8 cellular contexts compared by ENCODE assay signal in genomic region chr5:180330810-180331646, GRCh38. TPM values are rescaled to one million over a fixed set of nuclear protein-coding genes. Genes with fewer than 3 reads are reported as not detected.
A peak's percentile ranks its signal among the peaks of the same experiment; 100 is the strongest.
DNase-seq lines count a peak whose midpoint lies in the region; ATAC-seq, FAIRE-seq and TF ChIP-seq lines count a peak whose summit lies in the region.

No MANE protein-coding gene starts in this region.

- no peaks in the 10 kb centered on the region for H3K4me1 ChIP-seq in mammary epithelial cell (ENCODE audit: insufficient read depth, low read length)
- peaks cover 0 to 10% (median 2%) of the 10 kb centered on the region in 4 donors for H3K4me1 ChIP-seq in tibial nerve

- H3K36me3 ChIP-seq in mammary epithelial cell (ENCODE audit: insufficient read depth, low read length) (no peaks in the 10 kb centered on the region), tibial nerve (peaks cover 0 to 59% (median 0%) of the 10 kb centered on the region in 3 donors)

- 60% methylated on average over 14 of the region's 16 CpGs for WGBS in mammary epithelial cell (ENCODE audit: low coverage, missing lambda C conversion rate)
- WGBS in tibial nerve, 2 donors = 76 to 77% methylated on average over 16 of the region's 16 CpGs

- peak in 1 of 2 donors; percentile 85 for TF ChIP-seq EP300 in tibial nerve (IDR thresholded peaks at IDR 0.05)

- no peak for ATAC-seq in natural killer cell treated with Interleukin-12 subunit alpha and Interleukin-12 subunit beta and Interleukin-15 and Interleukin-18, amount 100 ng/mL, for 72 hours
- no peak for ATAC-seq in activated naive CD4-positive, alpha-beta T cell treated with anti-CD3 and anti-CD28 coated beads, Interleukin-2, amount 50 U/mL, for 72 hours

- peaks cover 0 to 12% of the 10 kb centered on the region in 2 donors for H3K27me3 Mint-ChIP-seq in natural killer cell treated with Interleukin-12 subunit alpha and Interleukin-12 subunit beta and Interleukin-15 and Interleukin-18, amount 100 ng/mL, for 72 hours

- CTCF ChIA-PET in mammary epithelial cell (lab: Charles Lee; ENCODE audit: low non-redundant PET) = no interaction called here

- in situ Hi-C loops in mammary epithelial cell (cut with MboI; ENCODE audit: low sequenced_read_pairs in 2 of 2) = no loop called here

- dilution Hi-C loops in mammary epithelial cell (cut with HindIII; ENCODE audit: low sequenced_read_pairs) = no loop called here

- H3K36me3 Mint-ChIP-seq in natural killer cell treated with Interleukin-12 subunit alpha and Interleukin-12 subunit beta and Interleukin-15 and Interleukin-18, amount 100 ng/mL, for 72 hours = no peaks in the 10 kb centered on the region
- H3K36me3 Mint-ChIP-seq in activated naive CD4-positive, alpha-beta T cell treated with anti-CD3 and anti-CD28 coated beads, Interleukin-2, amount 50 U/mL, for 72 hours = no peaks in the 10 kb centered on the region

- H3K27me3 ChIP-seq in mammary epithelial cell (ENCODE audit: insufficient read depth, low read length) (no peaks in the 10 kb centered on the region), tibial nerve (no peaks in the 10 kb centered on the region)

- H3K27ac Mint-ChIP-seq in natural killer cell treated with Interleukin-12 subunit alpha and Interleukin-12 subunit beta and Interleukin-15 and Interleukin-18, amount 100 ng/mL, for 72 hours = no peak overlapping the region
- H3K27ac Mint-ChIP-seq in activated naive CD4-positive, alpha-beta T cell treated with anti-CD3 and anti-CD28 coated beads, Interleukin-2, amount 50 U/mL, for 72 hours = no peak overlapping the region

- TF ChIP-seq CTCF in mammary epithelial cell (conservative IDR thresholded peaks at IDR 0.05 in 1 of 2, IDR thresholded peaks at IDR 0.05 in 1 of 2; ENCODE audit: extremely low read depth in 1 of 2, insufficient read depth in 1 of 2, low read depth in 1 of 2, low read length in 2 of 2) (no peak), tibial nerve (IDR thresholded peaks at IDR 0.05) (no peak)

- no peak overlapping the region for H3K4me3 Mint-ChIP-seq in natural killer cell treated with Interleukin-12 subunit alpha and Interleukin-12 subunit beta and Interleukin-15 and Interleukin-18, amount 100 ng/mL, for 72 hours

- no peak overlapping the region for H3K9ac ChIP-seq in mammary epithelial cell (ENCODE audit: insufficient read depth, low read length)

- peak; percentile 93 for FAIRE-seq in HTR-8/SVneo (lab: Jason Lieb, UNC)

- no TSS peak for BruUV-seq in mammary epithelial cell (replicated peaks; lab: Mats Ljungman, UMichigan)

- H2AFZ ChIP-seq in mammary epithelial cell (ENCODE audit: low read depth, low read length) = no peak overlapping the region

- peaks cover 0 to 3% of the 10 kb centered on the region in 2 donors for H3K4me1 Mint-ChIP-seq in natural killer cell treated with Interleukin-12 subunit alpha and Interleukin-12 subunit beta and Interleukin-15 and Interleukin-18, amount 100 ng/mL, for 72 hours (ENCODE audit: low read depth in 2 of 2)

- H3K27ac ChIP-seq in mammary epithelial cell (ENCODE audit: insufficient read depth, low read depth, low read length) (no peak overlapping the region), tibial nerve (peak overlapping the region in 2 of 4 donors; percentile 66 to 72)

- DNase-seq in HTR-8/SVneo (ENCODE audit: insufficient read length, low spot score) (peak; percentile 93), mammary epithelial cell (peak; percentile 53), kidney glomerular epithelial cell (lab: John Stamatoyannopoulos, UW) (peak; percentile 72), tibial nerve (ENCODE audit: low spot score in 2 of 2) (peak; percentile 60 to 81), HuH-7 (ENCODE audit: low spot score) (no peak), NAMALWA (ENCODE audit: low spot score) (no peak)
- DNase-seq in natural killer cell treated with Interleukin-12 subunit alpha and Interleukin-12 subunit beta and Interleukin-15 and Interleukin-18, amount 100 ng/mL, for 72 hours (ENCODE audit: low spot score) = no peak
- no peak for DNase-seq in activated naive CD4-positive, alpha-beta T cell treated with anti-CD3 and anti-CD28 coated beads, Interleukin-2, amount 50 U/mL, for 72 hours (ENCODE audit: low spot score in 2 of 2)

- H4K20me1 ChIP-seq in mammary epithelial cell (ENCODE audit: insufficient read depth, low read length) = no peaks in the 10 kb centered on the region

- H3K4me2 ChIP-seq in mammary epithelial cell (ENCODE audit: insufficient read depth, low read depth, low read length) = no peak overlapping the region

- H3K4me3 ChIP-seq in mammary epithelial cell (replicated peaks in 1 of 3; ENCODE audit: insufficient read depth in 1 of 3, low read depth in 2 of 3, low read length in 3 of 3) = no peak overlapping the region
- H3K4me3 ChIP-seq in tibial nerve = no peak overlapping the region

- H3K9me3 ChIP-seq in mammary epithelial cell (replicated peaks; ENCODE audit: insufficient read depth, low read length) (peaks cover 5% of the 10 kb centered on the region), tibial nerve (no peaks in the 10 kb centered on the region)

- H3K79me2 ChIP-seq in mammary epithelial cell (ENCODE audit: insufficient read depth, low read length) = no peaks in the 10 kb centered on the region

- intact Hi-C loops in mammary epithelial cell (cut with micrococcal nuclease) = no loop called here

- TF ChIP-seq POLR2A in tibial nerve (IDR thresholded peaks at IDR 0.05) = no peak

- no peaks in the 10 kb centered on the region for H3K9me3 Mint-ChIP-seq in natural killer cell treated with Interleukin-12 subunit alpha and Interleukin-12 subunit beta and Interleukin-15 and Interleukin-18, amount 100 ng/mL, for 72 hours
- H3K9me3 Mint-ChIP-seq in activated naive CD4-positive, alpha-beta T cell treated with anti-CD3 and anti-CD28 coated beads, Interleukin-2, amount 50 U/mL, for 72 hours = no peaks in the 10 kb centered on the region

RNA-seq across cellular contexts. Expression of gene GFPT2, which starts 22.1 kb away (rescaled TPM):
- total RNA-seq in mammary epithelial cell = under 1 TPM in 1 of 2 donors, not detected in 1; 0.83 TPM
- 0.15 TPM for polyA plus RNA-seq in mammary epithelial cell
- polyA minus RNA-seq in mammary epithelial cell = not detected
- total RNA-seq in tibial nerve = 10 to 100 TPM; 36.1 to 64.5 (median 49.2) TPM
- under 1 TPM in 1 of 2 donors, not detected in 1; 0.29 TPM for total RNA-seq in natural killer cell treated with Interleukin-12 subunit alpha and Interleukin-12 subunit beta and Interleukin-15 and Interleukin-18, amount 100 ng/mL, for 72 hours
- under 1 TPM; 0.36 to 0.45 TPM for total RNA-seq in activated naive CD4-positive, alpha-beta T cell treated with anti-CD3 and anti-CD28 coated beads, Interleukin-2, amount 50 U/mL, for 72 hours

RNA-seq across cellular contexts. Expression of gene MAPK9, which starts 39.1 kb away (rescaled TPM):
- total RNA-seq in mammary epithelial cell (10 to 100 TPM; 24.2 to 38.2 TPM), tibial nerve (10 to 100 TPM; 21.2 to 31.2 (median 27.5) TPM)
- 31.0 TPM for polyA plus RNA-seq in mammary epithelial cell
- polyA minus RNA-seq in mammary epithelial cell = 21.5 TPM
- total RNA-seq in natural killer cell treated with Interleukin-12 subunit alpha and Interleukin-12 subunit beta and Interleukin-15 and Interleukin-18, amount 100 ng/mL, for 72 hours = 10 to 100 TPM; 41.2 to 47.0 TPM
- total RNA-seq in activated naive CD4-positive, alpha-beta T cell treated with anti-CD3 and anti-CD28 coated beads, Interleukin-2, amount 50 U/mL, for 72 hours = 10 to 100 TPM; 32.3 to 35.9 TPM

Comparison
In these comparisons a context has a peak if more than half of its experiments do, and no peak if none do; other contexts are left out.
1. DNase-seq: peak in HTR-8/SVneo (single experiment), mammary epithelial cell (single experiment), kidney glomerular epithelial cell (single experiment) and tibial nerve (2 of 2); none in natural killer cell treated with Interleukin-12 subunit alpha and Interleukin-12 subunit beta and Interleukin-15 and Interleukin-18, amount 100 ng/mL, for 72 hours (single experiment), HuH-7 (single experiment), activated naive CD4-positive, alpha-beta T cell treated with anti-CD3 and anti-CD28 coated beads, Interleukin-2, amount 50 U/mL, for 72 hours (0 of 2) and NAMALWA (single experiment).
2. RNA of gene GFPT2, which starts 22.1 kb away (total RNA-seq): 36.1 to 64.5 TPM in tibial nerve; 0.83 TPM in mammary epithelial cell, 0.29 TPM in natural killer cell treated with Interleukin-12 subunit alpha and Interleukin-12 subunit beta and Interleukin-15 and Interleukin-18, amount 100 ng/mL, for 72 hours and 0.36 to 0.45 TPM in activated naive CD4-positive, alpha-beta T cell treated with anti-CD3 and anti-CD28 coated beads, Interleukin-2, amount 50 U/mL, for 72 hours; every median in the first group is over 10 times any median in the second.